Comparison of ENCODE assay signal across 9 cellular contexts in the genomic region with DNA sequence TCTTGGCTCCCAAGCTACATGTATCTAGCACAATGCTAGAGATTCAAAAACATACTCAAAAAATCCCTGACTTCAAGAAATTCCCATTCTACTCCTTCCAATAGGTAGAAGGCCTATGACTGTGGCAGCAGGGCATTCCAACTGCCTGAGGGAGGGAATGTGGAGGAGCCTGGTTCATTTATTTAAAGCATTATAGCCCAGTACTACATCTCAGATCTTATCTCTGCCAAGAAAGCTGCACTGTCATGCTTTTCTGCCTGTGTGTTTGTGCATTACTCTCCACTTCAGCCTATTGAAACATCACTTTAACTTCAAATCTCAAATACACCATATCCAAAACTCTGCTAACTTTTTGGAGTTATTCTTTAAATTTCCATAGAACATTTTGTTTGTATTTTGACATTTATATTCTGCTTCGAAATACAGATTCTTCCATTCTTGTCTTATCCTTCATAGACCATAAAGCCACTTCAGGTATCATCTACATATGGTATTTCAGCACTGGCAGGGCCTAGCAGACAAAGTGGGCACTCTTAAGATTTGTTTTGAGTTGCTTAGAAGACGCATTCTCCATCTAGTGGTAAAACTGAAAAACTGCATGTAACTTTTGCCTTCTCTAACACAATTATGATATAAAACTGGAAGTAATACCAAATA. TPM values are rescaled to one million over a fixed set of nuclear protein-coding genes. Genes with fewer than 3 reads are reported as not detected.
A peak's percentile ranks its signal among the peaks of the same experiment; 100 is the strongest.
DNase-seq lines count a peak whose midpoint lies in the region; ATAC-seq and TF ChIP-seq lines count a peak whose summit lies in the region.
"Had no signal": no experiment of that assay in that cellular context is flagged by ENCODE, and none has a peak within 500 bp of the region (broad histone marks: within the 10 kb centered on the region; RNA-seq: fewer than 3 reads in every experiment).

No MANE protein-coding gene starts in this region.

- no peak for ATAC-seq in GM19035 (IDR thresholded peaks at IDR 0.05; ENCODE audit: unreplicated experiment)

- peak; percentile 92 for TF ChIP-seq CTCF in AG10803 (conservative IDR thresholded peaks at IDR 0.05; ENCODE audit: low read length)
- TF ChIP-seq CTCF in GM12873 (IDR thresholded peaks at IDR 0.05; ENCODE audit: insufficient read depth, low read depth, low read length, missing control alignments), result peak; percentile 76
- TF ChIP-seq CTCF in neural crest cell (conservative IDR thresholded peaks at IDR 0.05), result peak; percentile 81

- peaks cover 32% of the 10 kb centered on the region for H3K4me1 Mint-ChIP-seq in neural crest cell

- H3K27ac Mint-ChIP-seq in neural crest cell (ENCODE audit: unreplicated experiment), result no peak overlapping the region

- TF ChIP-seq POLR2A in erythroblast (IDR thresholded peaks at IDR 0.05; ENCODE audit: low read length), result no peak

- H3K4me3 Mint-ChIP-seq in neural crest cell, result no peak overlapping the region

- H3K36me3 Mint-ChIP-seq in neural crest cell (ENCODE audit: low read depth), result no peaks in the 10 kb centered on the region

- H3K27me3 Mint-ChIP-seq in neural crest cell (ENCODE audit: low read depth), result no peaks in the 10 kb centered on the region

- no peak overlapping the region for H3K4me3 ChIP-seq in AG10803 (ENCODE audit: low read length)

- DNase-seq in AG10803 (ENCODE audit: low read depth) (peak; percentile 71), HT1080 (ENCODE audit: low read depth) (peak; percentile 39), SK-N-DZ (ENCODE audit: low spot score) (peak; percentile 56), erythroblast (lab: John Stamatoyannopoulos, UW) (peak; percentile 33 to 53), neural crest cell (ENCODE audit: low read depth, low spot score) (no peak), HuH-7.5 (ENCODE audit: low spot score) (no peak)
- DNase-seq: left cardiac atrium had no signal

- H3K9me3 Mint-ChIP-seq in neural crest cell, result no peaks in the 10 kb centered on the region

RNA-seq across cellular contexts. Expression of a gene that starts 59.1 kb away (rescaled TPM):
- total RNA-seq in HT1080 (2014; rRNA removed; shearing (Covaris generic)), result 17.5 and 19.5 TPM in 2 replicates
- 14.7 and 24.2 TPM in 2 replicates for polyA plus RNA-seq in HT1080 (2015; cell fraction: cytosol; rRNA removed)
- polyA plus RNA-seq in HT1080 (2015; cell fraction: nucleus; rRNA removed), result 35.5 and 38.4 TPM in 2 replicates
- 5.7 and 6.5 TPM in 2 replicates for polyA plus RNA-seq in SK-N-DZ (2014; cell fraction: cytosol; rRNA removed)
- 6.2 and 6.8 TPM in 2 replicates for polyA plus RNA-seq in SK-N-DZ (2014; cell fraction: nucleus; rRNA removed)
- 20.3 and 22.8 TPM in 2 replicates for total RNA-seq in neural crest cell

Comparison
In these comparisons a context has a peak if more than half of its experiments do, and no peak if none do; other contexts are left out.
1. DNase-seq: peak in AG10803 (single experiment), HT1080 (single experiment), SK-N-DZ (single experiment) and erythroblast (2 of 2); none in neural crest cell (single experiment) and HuH-7.5 (single experiment).
2. Peak in every context shown above with its lines, with median percentiles within 50 percentile points of each other: CTCF ChIP-seq.